11 cellular contexts compared by ENCODE assay signal in genomic region chr20:24929259-24929658, GRCh38. TPM values are rescaled to one million over a fixed set of nuclear protein-coding genes. Genes with fewer than 3 reads are reported as not detected.
DNase-seq lines count a peak whose midpoint lies in the region; TF ChIP-seq lines count a peak whose summit lies in the region.
"Not testable (repeated sequence)": the region's sequence is repeated elsewhere in the genome, so short reads cannot be mapped to it uniquely, and the experiment has no call there.
"Had no signal": no experiment of that assay in that cellular context is flagged by ENCODE, and none has a peak within 500 bp of the region (broad histone marks: within the 10 kb centered on the region; RNA-seq: fewer than 3 reads in every experiment).

No MANE protein-coding gene starts in this region.

- peaks cover 14% of the 10 kb centered on the region for H3K4me1 ChIP-seq in Caco-2
- not testable (repeated sequence) for H3K4me1 ChIP-seq in breast epithelium; hepatocyte (ENCODE audit: insufficient read depth)

- not testable (repeated sequence) for DNase-seq in Caco-2; hepatocyte (ENCODE audit: low spot score); neural crest cell (ENCODE audit: low read depth, low spot score); progenitor cell of endocrine pancreas (ENCODE audit: low spot score, unreplicated experiment); type B pancreatic cell (ENCODE audit: extremely low spot score, unreplicated experiment)
- DNase-seq in breast epithelium (ENCODE audit: low spot score in 2 of 2) = peak in 1 of 2 donors; percentile 29

- not testable (repeated sequence) for TF ChIP-seq POLR2A in breast epithelium (IDR thresholded peaks at IDR 0.05)

- not testable (repeated sequence) for H3K27me3 ChIP-seq in Caco-2 (replicated peaks; ENCODE audit: control insufficient read depth, insufficient read depth, low read length); breast epithelium; hepatocyte

- not testable (repeated sequence) for H3K27me3 Mint-ChIP-seq in Caco-2 (ENCODE audit: insufficient read depth, unreplicated experiment); neural crest cell (ENCODE audit: low read depth); progenitor cell of endocrine pancreas; type B pancreatic cell

- H3K36me3 ChIP-seq in Caco-2 (ENCODE audit: control insufficient read depth, insufficient read depth, low read length); breast epithelium; hepatocyte (replicated peaks; ENCODE audit: insufficient read depth, low read depth): not testable (repeated sequence)

- CTCF ChIA-PET in Caco-2 (lab: Charles Lee) = interaction anchor here (1.4 kb wide), 1 partner anchor 470 kb away, joined by 3 read pairs; no protein-coding TSS in a partner anchor

- H3K4me2 ChIP-seq in hepatocyte = not testable (repeated sequence)

- H3K4me3 ChIP-seq in Caco-2 (ENCODE audit: low read depth, low read length); breast epithelium; hepatocyte: not testable (repeated sequence)

- not testable (repeated sequence) for H4K20me1 ChIP-seq in hepatocyte (ENCODE audit: insufficient read depth, poor library complexity, severe bottlenecking)

- not testable (repeated sequence) for H3K79me2 ChIP-seq in hepatocyte

- not testable (repeated sequence) for H3K9me3 ChIP-seq in Caco-2; breast epithelium; hepatocyte (ENCODE audit: low read depth)

- H3K27ac ChIP-seq in VCaP = peak overlapping the region; percentile 94
- peak overlapping the region; percentile 92 for H3K27ac ChIP-seq in breast epithelium
- peak overlapping the region; percentile 90 for H3K27ac ChIP-seq in hepatocyte

- POLR2A ChIA-PET in Caco-2 (lab: Charles Lee) = not testable (repeated sequence)

- not testable (repeated sequence) for BruUV-seq in Caco-2 (replicated peaks; lab: Mats Ljungman, UMichigan)

- not testable (repeated sequence) for TF ChIP-seq CTCF in Caco-2 (IDR thresholded peaks at IDR 0.05; ENCODE audit: insufficient read depth in 1 of 2, low read depth in 1 of 2, low read length in 1 of 2, severe bottlenecking in 1 of 2, unreplicated experiment in 1 of 2); VCaP (conservative IDR thresholded peaks at IDR 0.05); breast epithelium (IDR thresholded peaks at IDR 0.05); hepatocyte (IDR thresholded peaks at IDR 0.05; ENCODE audit: poor library complexity); neural crest cell (conservative IDR thresholded peaks at IDR 0.05); progenitor cell of endocrine pancreas (IDR thresholded peaks at IDR 0.05; ENCODE audit: unreplicated experiment); type B pancreatic cell (conservative IDR thresholded peaks at IDR 0.05)

- H3K9me2 ChIP-seq in hepatocyte (replicated peaks; ENCODE audit: insufficient read depth) = not testable (repeated sequence)

- H3K9me3 Mint-ChIP-seq in Caco-2 (ENCODE audit: unreplicated experiment); neural crest cell; progenitor cell of endocrine pancreas (ENCODE audit: low read depth); type B pancreatic cell: not testable (repeated sequence)

- H3K4me3 Mint-ChIP-seq in Caco-2 (ENCODE audit: unreplicated experiment); neural crest cell; progenitor cell of endocrine pancreas (ENCODE audit: low read depth); type B pancreatic cell: not testable (repeated sequence)

- H2AFZ ChIP-seq in hepatocyte = not testable (repeated sequence)

- H3K36me3 Mint-ChIP-seq in Caco-2 (ENCODE audit: insufficient read depth, unreplicated experiment); neural crest cell (ENCODE audit: low read depth); progenitor cell of endocrine pancreas (ENCODE audit: insufficient read depth); type B pancreatic cell: not testable (repeated sequence)

- intact Hi-C loops in Caco-2 (cut with micrococcal nuclease; ENCODE audit: unreplicated experiment); breast epithelium (cut with DNase I; ENCODE audit: low total_unique reads): not testable (repeated sequence)

- H3K27ac Mint-ChIP-seq in Caco-2 (ENCODE audit: unreplicated experiment) = peak overlapping the region; percentile 96
- peak overlapping the region; percentile 11 for H3K27ac Mint-ChIP-seq in neural crest cell (ENCODE audit: unreplicated experiment)
- peak overlapping the region; percentile 80 for H3K27ac Mint-ChIP-seq in progenitor cell of endocrine pancreas
- peak overlapping the region; percentile 99 for H3K27ac Mint-ChIP-seq in type B pancreatic cell

- H3K4me1 Mint-ChIP-seq in Caco-2 (ENCODE audit: low read depth, unreplicated experiment) = peaks cover 21% of the 10 kb centered on the region
- H3K4me1 Mint-ChIP-seq in neural crest cell = peaks cover 14% of the 10 kb centered on the region
- H3K4me1 Mint-ChIP-seq in progenitor cell of endocrine pancreas (ENCODE audit: low read depth) = peaks cover 19% of the 10 kb centered on the region
- not testable (repeated sequence) for H3K4me1 Mint-ChIP-seq in type B pancreatic cell (ENCODE audit: unreplicated experiment)

- WGBS in hepatocyte (ENCODE audit: low lambda C conversion rate, missing lambda C conversion rate) = 81% methylated on average over 5 of the region's 5 CpGs

RNA-seq across cellular contexts. Expression of gene CST7, which starts 19.8 kb away (rescaled TPM):
- total RNA-seq in Caco-2 (2022) (not detected in 2 replicates), breast epithelium (1 to 10 TPM in 2 of 3 donors, under 1 TPM in 1; 0.33 to 2.5 (median 1.8) TPM), hepatocyte (not detected in 2 replicates), neural crest cell (not detected in 2 replicates), progenitor cell of endocrine pancreas (not detected in 2 replicates), type B pancreatic cell (ENCODE audit: low replicate concordance) (not detected in 2 replicates)
- polyA plus RNA-seq in hepatocyte = not detected in 2 replicates
- total RNA-seq: Calu3, Daoy, H1, HT-29 had no signal
- polyA plus RNA-seq: H1 had no signal

Comparison
In these comparisons a context has a peak if more than half of its experiments do, and no peak if none do; other contexts are left out.
1. H3K27ac Mint-ChIP-seq: peak in every context shown above with its lines; median percentile 99 in type B pancreatic cell; 96 in Caco-2; 80 in progenitor cell of endocrine pancreas; 11 in neural crest cell.